Comparison of ENCODE assay signal across 11 cellular contexts in the genomic region with DNA sequence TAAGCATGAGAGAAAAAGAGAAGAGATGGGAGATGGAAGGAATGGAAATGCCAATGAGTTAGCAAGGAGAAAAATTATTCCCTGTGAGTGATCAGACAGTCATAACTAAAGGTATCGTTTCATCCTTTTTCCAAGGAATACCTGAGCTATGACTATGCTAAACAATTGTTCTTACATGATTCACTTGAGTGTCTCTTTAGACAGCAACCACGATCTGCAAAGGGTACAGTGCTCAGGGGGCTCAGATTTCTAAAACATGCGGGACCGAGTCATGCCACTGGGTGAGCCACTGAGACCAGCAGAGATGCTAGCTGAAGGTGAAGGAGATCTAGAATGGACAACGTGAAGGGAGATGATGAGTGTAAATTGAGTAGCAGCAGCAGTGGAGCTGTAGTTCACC.
"Had no signal": no experiment of that assay in that cellular context is flagged by ENCODE, and none has a peak within 500 bp of the region (broad histone marks: within the 10 kb centered on the region; RNA-seq: fewer than 3 reads in every experiment).

No MANE protein-coding gene starts in this region.

- H3K4me3 ChIP-seq: esophagus muscularis mucosa, ovary, vagina had no signal

- H3K27ac ChIP-seq: brain microvascular endothelial cell, esophagus muscularis mucosa, ovary, vagina had no signal

- DNase-seq: activated CD4-positive, alpha-beta T cell treated with anti-CD3 and anti-CD28 coated beads, Interleukin-2, amount 50 U/mL, for 1 hour; activated naive CD4-positive, alpha-beta T cell treated with anti-CD3 and anti-CD28 coated beads, Interleukin-2, amount 50 U/mL, for 16 hours; activated T-cell treated with anti-CD3 and anti-CD28 coated beads for 4 hours; amygdala; brain microvascular endothelial cell; ovary; retina; stimulated activated CD4-positive, alpha-beta T cell treated with anti-CD3 and anti-CD28 coated beads, Interleukin-4, amount 100 ng/mL, for 4 hours; T1000 had no signal

- H3K4me1 ChIP-seq: esophagus muscularis mucosa, vagina had no signal

- H3K9me3 ChIP-seq: ovary, vagina had no signal

- H3K27me3 ChIP-seq: brain microvascular endothelial cell, esophagus muscularis mucosa, ovary, vagina had no signal

- H3K36me3 ChIP-seq: brain microvascular endothelial cell, esophagus muscularis mucosa, ovary, vagina had no signal
